In genomic region chr1:185693654-185694053, GRCh38 we compare ENCODE assay signal across 10 cellular contexts. TPM values are rescaled to one million over a fixed set of nuclear protein-coding genes. Genes with fewer than 3 reads are reported as not detected.
DNase-seq lines count a peak whose midpoint lies in the region; ATAC-seq and TF ChIP-seq lines count a peak whose summit lies in the region.
"Had no signal": no experiment of that assay in that cellular context is flagged by ENCODE, and none has a peak within 500 bp of the region (broad histone marks: within the 10 kb centered on the region; RNA-seq: fewer than 3 reads in every experiment).

No MANE protein-coding gene starts in this region.

- POLR2A ChIA-PET in PC-9 (lab: Charles Lee; ENCODE audit: unreplicated experiment): no interaction called here
- POLR2A ChIA-PET in MCF 10A (lab: Yijun Ruan, JAX): no interaction called here

- no peaks in the 10 kb centered on the region for H3K36me3 Mint-ChIP-seq in GM23338 (ENCODE audit: low read depth)
- no peaks in the 10 kb centered on the region for H3K36me3 Mint-ChIP-seq in endodermal cell (ENCODE audit: low read depth)
- no peaks in the 10 kb centered on the region for H3K36me3 Mint-ChIP-seq in MCF 10A (ENCODE audit: insufficient read depth, unreplicated experiment)

- H3K4me3 ChIP-seq in GM23338 (no peak overlapping the region), SU-DHL-6 (ENCODE audit: insufficient read depth, low read length, poor library complexity, severe bottlenecking) (peak overlapping the region; percentile 37), mucosa of stomach (ENCODE audit: low read length) (peak overlapping the region; percentile 10), endodermal cell (ENCODE audit: low read length) (no peak overlapping the region), PC-9 (no peak overlapping the region)

- 94% methylated on average over 6 of the region's 6 CpGs; no CpG with 5 or more reads in 1 of the 2 experiments for WGBS in endodermal cell (ENCODE audit: insufficient coverage in 1 of 2, insufficient read length in 1 of 2), 2 experiments

- DNase-seq in GM23338 (ENCODE audit: low spot score) (no peak), endodermal cell (no peak), PC-9 (no peak), MCF 10A (ENCODE audit: unreplicated experiment) (no peak)
- DNase-seq: SHP77 treated with DMSO at 0.1 percent for 48 hours; stimulated activated CD8-positive, alpha-beta memory T cell treated with anti-CD3 and anti-CD28 coated beads, Interleukin-4, amount 100 ng/mL, for 48 hours had no signal

- H3K4me1 ChIP-seq in GM23338 (ENCODE audit: insufficient read depth) (no peaks in the 10 kb centered on the region), mucosa of stomach (ENCODE audit: control insufficient read depth, insufficient read depth, low read length) (no peaks in the 10 kb centered on the region), endodermal cell (ENCODE audit: control insufficient read depth, insufficient read depth, low read length) (no peaks in the 10 kb centered on the region), PC-9 (replicated peaks; ENCODE audit: insufficient read depth) (no peaks in the 10 kb centered on the region)

- BruUV-seq in PC-9 (replicated peaks; lab: Mats Ljungman, UMichigan) (no TSS peak), MCF 10A (replicated peaks; lab: Mats Ljungman, UMichigan) (no TSS peak)

- H3K4me3 Mint-ChIP-seq in GM23338: no peak overlapping the region
- H3K4me3 Mint-ChIP-seq in endodermal cell: no peak overlapping the region
- no peak overlapping the region for H3K4me3 Mint-ChIP-seq in MCF 10A (ENCODE audit: unreplicated experiment)

- H3K27ac ChIP-seq in GM23338 (ENCODE audit: low read depth) (no peak overlapping the region), SU-DHL-6 (ENCODE audit: low read depth, low read length) (peak overlapping the region; percentile 63), endodermal cell (ENCODE audit: low read depth, low read length) (no peak overlapping the region), PC-9 (no peak overlapping the region)

- H4K20me1 ChIP-seq in GM23338 (replicated peaks; ENCODE audit: insufficient read depth) (no peaks in the 10 kb centered on the region), SU-DHL-6 (ENCODE audit: low read depth, low read length) (no peaks in the 10 kb centered on the region), PC-9 (ENCODE audit: insufficient read depth) (no peaks in the 10 kb centered on the region)

- H3K9me3 ChIP-seq in SU-DHL-6 (ENCODE audit: insufficient read depth, low read length): no peaks in the 10 kb centered on the region
- H3K9me3 ChIP-seq in mucosa of stomach (ENCODE audit: control insufficient read depth, low read length): no peaks in the 10 kb centered on the region
- H3K9me3 ChIP-seq in endodermal cell (ENCODE audit: control insufficient read depth, low read length): no peaks in the 10 kb centered on the region
- no peaks in the 10 kb centered on the region for H3K9me3 ChIP-seq in PC-9 (ENCODE audit: insufficient read depth, low read depth)

- no peaks in the 10 kb centered on the region for H3K79me2 ChIP-seq in GM23338 (replicated peaks; ENCODE audit: insufficient read depth)
- H3K79me2 ChIP-seq in SU-DHL-6 (ENCODE audit: insufficient read depth, low read length): no peaks in the 10 kb centered on the region
- no peaks in the 10 kb centered on the region for H3K79me2 ChIP-seq in PC-9 (ENCODE audit: low read depth)

- H3F3A ChIP-seq in GM23338 (replicated peaks; ENCODE audit: low read depth) (no peaks in the 10 kb centered on the region), SU-DHL-6 (ENCODE audit: insufficient read depth) (peaks cover 5% of the 10 kb centered on the region), PC-9 (ENCODE audit: insufficient read depth, low read depth) (no peaks in the 10 kb centered on the region)

- H3K27ac Mint-ChIP-seq in GM23338 (no peak overlapping the region), endodermal cell (no peak overlapping the region), MCF 10A (ENCODE audit: low read depth, unreplicated experiment) (no peak overlapping the region)

- no peak overlapping the region for H3K9ac ChIP-seq in SU-DHL-6 (ENCODE audit: low read length)
- H3K9ac ChIP-seq in mucosa of stomach (ENCODE audit: low read length): no peak overlapping the region
- H3K9ac ChIP-seq in endodermal cell (ENCODE audit: extremely low read depth, low read length, poor library complexity, severe bottlenecking): no peak overlapping the region

- H2AFZ ChIP-seq in GM23338 (0 out of 2 replicates have a peak overlapping the region, but pooled peaks have one; percentile 1), SU-DHL-6 (ENCODE audit: low read depth, low read length, severe bottlenecking) (peak overlapping the region; percentile 96), PC-9 (no peak overlapping the region)

- no peaks in the 10 kb centered on the region for H3K27me3 ChIP-seq in GM23338 (ENCODE audit: insufficient read depth)
- H3K27me3 ChIP-seq in SU-DHL-6 (ENCODE audit: low read length): no peaks in the 10 kb centered on the region
- no peaks in the 10 kb centered on the region for H3K27me3 ChIP-seq in mucosa of stomach (ENCODE audit: control insufficient read depth, insufficient read depth, low read length)
- no peaks in the 10 kb centered on the region for H3K27me3 ChIP-seq in endodermal cell (ENCODE audit: control insufficient read depth, insufficient read depth, low read length, poor library complexity, severe bottlenecking)
- H3K27me3 ChIP-seq in PC-9 (ENCODE audit: insufficient read depth, low read depth): no peaks in the 10 kb centered on the region

- H3K4me1 Mint-ChIP-seq in GM23338 (peaks cover 12% of the 10 kb centered on the region; the same call in 2 of the 3 replicates), endodermal cell (peaks cover 17% of the 10 kb centered on the region), MCF 10A (ENCODE audit: insufficient read depth, unreplicated experiment) (peaks cover 6% of the 10 kb centered on the region)

- H3K27me3 Mint-ChIP-seq in GM23338 (ENCODE audit: insufficient read depth, low read depth, poor library complexity): no peaks in the 10 kb centered on the region
- peaks cover 31% of the 10 kb centered on the region for H3K27me3 Mint-ChIP-seq in endodermal cell (ENCODE audit: insufficient read depth)
- H3K27me3 Mint-ChIP-seq in MCF 10A (ENCODE audit: insufficient read depth, unreplicated experiment): no peaks in the 10 kb centered on the region

- intact Hi-C loops in PC-9 (cut with micrococcal nuclease; ENCODE audit: unreplicated experiment): no loop called here
- intact Hi-C loops in MCF 10A (cut with micrococcal nuclease): no loop called here

- CTCF ChIA-PET in PC-9 (lab: Charles Lee) (no interaction called here), MCF 10A (lab: Yijun Ruan, JAX) (interaction anchor here (0.6 to 5.3 kb wide), 8 partner anchors 10 to 884 kb away, joined by 3 to 53 read pairs (median 4); no protein-coding TSS in a partner anchor)

- ATAC-seq in GM18502 (IDR thresholded peaks at IDR 0.05; ENCODE audit: poor library complexity, unreplicated experiment) (peak; percentile 31), GM23338 (no peak), GM18517 (IDR thresholded peaks at IDR 0.05; ENCODE audit: unreplicated experiment) (no peak)

- no peak overlapping the region for H3K4me2 ChIP-seq in GM23338
- peak overlapping the region; percentile 62 for H3K4me2 ChIP-seq in SU-DHL-6 (ENCODE audit: low read depth, low read length, poor library complexity, severe bottlenecking)
- no peak overlapping the region for H3K4me2 ChIP-seq in PC-9

- H3K9me2 ChIP-seq in GM23338 (ENCODE audit: insufficient read depth) (no peaks in the 10 kb centered on the region), SU-DHL-6 (replicated peaks; ENCODE audit: insufficient read depth, low read length) (no peaks in the 10 kb centered on the region), PC-9 (ENCODE audit: insufficient read depth) (no peaks in the 10 kb centered on the region)

- H3K36me3 ChIP-seq in GM23338 (ENCODE audit: insufficient read depth): no peaks in the 10 kb centered on the region
- no peaks in the 10 kb centered on the region for H3K36me3 ChIP-seq in SU-DHL-6 (ENCODE audit: low read length)
- H3K36me3 ChIP-seq in mucosa of stomach (ENCODE audit: control insufficient read depth, insufficient read depth, low read length): no peaks in the 10 kb centered on the region
- no peaks in the 10 kb centered on the region for H3K36me3 ChIP-seq in endodermal cell (ENCODE audit: control insufficient read depth, insufficient read depth, low read length)
- H3K36me3 ChIP-seq in PC-9 (ENCODE audit: low read depth): no peaks in the 10 kb centered on the region

- TF ChIP-seq CTCF in GM23338 (conservative IDR thresholded peaks at IDR 0.05; ENCODE audit: low read depth in 2 of 2) (no peak), SU-DHL-6 (IDR thresholded peaks at IDR 0.05; ENCODE audit: insufficient read depth, low read length, poor library complexity, severe bottlenecking) (no peak), endodermal cell (conservative IDR thresholded peaks at IDR 0.05) (no peak), PC-9 (conservative IDR thresholded peaks at IDR 0.05) (no peak), MCF 10A (IDR thresholded peaks at IDR 0.05; ENCODE audit: unreplicated experiment) (no peak)

- no peaks in the 10 kb centered on the region for H3K9me3 Mint-ChIP-seq in GM23338
- H3K9me3 Mint-ChIP-seq in endodermal cell: no peaks in the 10 kb centered on the region
- no peaks in the 10 kb centered on the region for H3K9me3 Mint-ChIP-seq in MCF 10A (ENCODE audit: unreplicated experiment)

TF ChIP-seq in GM23338, 12 proteins besides CTCF, POLR2A, EP300 and RAD21 (continues in another document):
- no peak for TF ChIP-seq ETS1 (IDR thresholded peaks at IDR 0.05)
- no peak for TF ChIP-seq NANOG (IDR thresholded peaks at IDR 0.05; ENCODE audit: borderline replicate concordance)

RNA-seq across cellular contexts. Expression of gene HMCN1, which starts 40.5 kb away (rescaled TPM):
- total RNA-seq in GM23338 (2014; rRNA removed; shearing (Covaris generic)): 8.7 and 17.2 TPM in 2 replicates
- 1.6 and 2.7 TPM in 2 replicates for polyA plus RNA-seq in GM23338 (2016; fragmentation: Nextera tagmentation; extraction: Ambion mirVana)
- total RNA-seq in endodermal cell: 1 to 10 TPM; 6.5 to 7.4 TPM
- 10.6 TPM for polyA plus RNA-seq in endodermal cell (2013, experiment 1 of 2)
- polyA plus RNA-seq in endodermal cell (2013, experiment 2 of 2): 7.2 TPM
- total RNA-seq in PC-9 (2021): 0.31 and 0.83 TPM in 2 replicates
- total RNA-seq in MCF 10A (2022): 0.07 and 0.12 TPM in 2 replicates

Comparison
In these comparisons a context has a peak if more than half of its experiments do, and no peak if none do; other contexts are left out.
1. H3K4me3 ChIP-seq: peak in SU-DHL-6 (single experiment) and mucosa of stomach (single experiment); none in GM23338 (single experiment), endodermal cell (single experiment) and PC-9 (single experiment).